In the genomic region with DNA sequence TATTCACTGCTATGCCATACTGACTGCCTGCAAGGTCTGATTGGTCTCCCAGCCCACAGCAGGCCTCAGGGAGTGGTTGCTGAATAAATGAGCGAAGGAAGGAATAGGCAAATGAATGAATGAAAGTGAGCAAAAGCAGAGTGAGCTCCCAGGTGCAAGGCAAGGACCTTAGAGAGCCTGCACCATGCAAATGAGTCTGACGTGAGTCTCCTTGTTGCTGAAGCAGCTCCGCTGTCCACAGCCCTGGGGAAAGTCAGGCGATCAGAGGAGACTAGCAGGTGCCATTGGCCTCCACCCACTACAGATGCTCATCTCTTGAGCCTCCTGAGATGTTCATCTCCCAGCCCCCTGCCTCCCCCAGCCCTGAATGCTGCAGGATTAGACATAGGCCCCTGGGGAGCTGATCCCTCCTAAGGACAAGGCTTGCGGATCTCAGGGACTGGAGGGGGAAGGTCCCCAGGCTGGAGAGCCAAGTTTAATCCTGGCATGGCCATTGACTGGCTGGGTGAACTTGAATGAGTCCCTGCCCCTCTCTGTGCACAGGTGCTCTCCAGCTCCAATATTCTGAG, we compare ENCODE assay signal across 24 cellular contexts. TPM values are rescaled to one million over a fixed set of nuclear protein-coding genes. Genes with fewer than 3 reads are reported as not detected.
DNase-seq lines count a peak whose midpoint lies in the region; ATAC-seq and TF ChIP-seq lines count a peak whose summit lies in the region.
"Had no signal": no experiment of that assay in that cellular context is flagged by ENCODE, and none has a peak within 500 bp of the region (broad histone marks: within the 10 kb centered on the region; RNA-seq: fewer than 3 reads in every experiment).

No MANE protein-coding gene starts in this region.

- POLR2A ChIA-PET in GM10248 (lab: Yijun Ruan, JAX): no interaction called here

- H3K27ac Mint-ChIP-seq in T-helper 2 cell treated with Interferon-gamma antibody and Interleukin-4, amounts not matched to agents 5 μg/mL and 100 μg/mL, for 36 hours: no peak overlapping the region
- H3K27ac Mint-ChIP-seq: activated CD4-positive, alpha-beta T cell treated with anti-CD3 and anti-CD28 coated beads, Interleukin-2, amount 10 ng/mL, durations not matched to agents 7 days and 5 days; activated naive CD8-positive, alpha-beta T cell had no signal

- H3K4me3 Mint-ChIP-seq in T-helper 2 cell treated with Interferon-gamma antibody and Interleukin-4, amounts not matched to agents 5 μg/mL and 100 μg/mL, for 36 hours: no peak overlapping the region
- H3K4me3 Mint-ChIP-seq: activated CD4-positive, alpha-beta T cell treated with anti-CD3 and anti-CD28 coated beads, Interleukin-2, amount 10 ng/mL, durations not matched to agents 7 days and 5 days; activated naive CD8-positive, alpha-beta T cell had no signal

- peaks cover 13% of the 10 kb centered on the region for H3K4me1 ChIP-seq in upper lobe of right lung
- H3K4me1 ChIP-seq: right lobe of liver had no signal

- CTCF ChIA-PET in GM10248 (lab: Yijun Ruan, JAX): no interaction called here

- H3K27ac ChIP-seq in WERI-Rb-1: peak overlapping the region; percentile 86
- no peak overlapping the region for H3K27ac ChIP-seq in upper lobe of right lung
- H3K27ac ChIP-seq: BLaER1 treated with 17β-estradiol and CSF1 and Interleukin-3, amounts not matched to agents 10 nM and 100 nM; lower lobe of right lung; right lobe of liver; testis had no signal

- intact Hi-C loops in upper lobe of right lung (cut with DNase I): no loop called here

- ATAC-seq in GM21619 (IDR thresholded peaks at IDR 0.05; ENCODE audit: unreplicated experiment) (peak; percentile 45), HG03558 (IDR thresholded peaks at IDR 0.05; ENCODE audit: extremely low read depth, unreplicated experiment) (peak; percentile 46), HG02623 (IDR thresholded peaks at IDR 0.05; ENCODE audit: unreplicated experiment) (no peak), GM18858 (IDR thresholded peaks at IDR 0.05; ENCODE audit: unreplicated experiment) (no peak), upper lobe of right lung (no peak)
- ATAC-seq: lower lobe of right lung, PC-3, right lobe of liver had no signal

- no peaks in the 10 kb centered on the region for H3K9me3 Mint-ChIP-seq in T-helper 2 cell treated with Interferon-gamma antibody and Interleukin-4, amounts not matched to agents 5 μg/mL and 100 μg/mL, for 36 hours
- H3K9me3 Mint-ChIP-seq: activated CD4-positive, alpha-beta T cell treated with anti-CD3 and anti-CD28 coated beads, Interleukin-2, amount 10 ng/mL, durations not matched to agents 7 days and 5 days had no signal

- H3K9me3 ChIP-seq in WERI-Rb-1 (ENCODE audit: severe bottlenecking) (no peaks in the 10 kb centered on the region), upper lobe of right lung (no peaks in the 10 kb centered on the region)
- H3K9me3 ChIP-seq: BLaER1 treated with 17β-estradiol and CSF1 and Interleukin-3, amounts not matched to agents 10 nM and 100 nM; lower lobe of right lung; right lobe of liver; testis had no signal

- peaks cover 29% of the 10 kb centered on the region for H3K4me1 Mint-ChIP-seq in T-helper 2 cell treated with Interferon-gamma antibody and Interleukin-4, amounts not matched to agents 5 μg/mL and 100 μg/mL, for 36 hours (ENCODE audit: low read depth)

- H3K27me3 ChIP-seq in WERI-Rb-1 (ENCODE audit: insufficient read depth, low read depth, severe bottlenecking): no peaks in the 10 kb centered on the region
- no peaks in the 10 kb centered on the region for H3K27me3 ChIP-seq in upper lobe of right lung
- H3K27me3 ChIP-seq: BLaER1 treated with 17β-estradiol and CSF1 and Interleukin-3, amounts not matched to agents 10 nM and 100 nM; right lobe of liver; testis had no signal

- DNase-seq in GM10248 (ENCODE audit: extremely low spot score): peak; percentile 60
- DNase-seq in WERI-Rb-1: peak; percentile 97
- DNase-seq in T-helper 2 cell treated with Interferon-gamma antibody and Interleukin-4, amounts not matched to agents 5 μg/mL and 100 μg/mL, for 36 hours (ENCODE audit: low spot score): no peak
- no peak for DNase-seq in upper lobe of right lung
- DNase-seq: activated CD4-positive, alpha-beta T cell treated with anti-CD3 and anti-CD28 coated beads, Interleukin-2, amount 10 ng/mL, durations not matched to agents 7 days and 5 days; Calu3; effector CD4-positive, alpha-beta T cell; foreskin melanocyte; lower lobe of right lung; NCI-H146; NCI-H2171; NCI-H774; occipital lobe; PC-3; right lobe of liver; stimulated activated CD4-positive, alpha-beta T cell treated with anti-CD3 and anti-CD28 coated beads, Interleukin-15, amount 100 ng/mL, for 24 hours; T-helper 1 cell; testis had no signal

- H3K36me3 ChIP-seq in WERI-Rb-1: no peaks in the 10 kb centered on the region
- H3K36me3 ChIP-seq in upper lobe of right lung: no peaks in the 10 kb centered on the region
- H3K36me3 ChIP-seq: BLaER1 treated with 17β-estradiol and CSF1 and Interleukin-3, amounts not matched to agents 10 nM and 100 nM; lower lobe of right lung; right lobe of liver had no signal

- no peak for TF ChIP-seq CTCF in GM10248 (IDR thresholded peaks at IDR 0.05; ENCODE audit: control extremely low read depth, extremely low read depth, low read depth, missing control alignments)
- no peak for TF ChIP-seq CTCF in WERI-Rb-1 (IDR thresholded peaks at IDR 0.05; ENCODE audit: low read depth, low read length)
- TF ChIP-seq CTCF in upper lobe of right lung (IDR thresholded peaks at IDR 0.05): no peak

- H3K36me3 Mint-ChIP-seq in T-helper 2 cell treated with Interferon-gamma antibody and Interleukin-4, amounts not matched to agents 5 μg/mL and 100 μg/mL, for 36 hours (ENCODE audit: low read depth): no peaks in the 10 kb centered on the region
- H3K36me3 Mint-ChIP-seq: activated naive CD8-positive, alpha-beta T cell had no signal

- H3K27me3 Mint-ChIP-seq in T-helper 2 cell treated with Interferon-gamma antibody and Interleukin-4, amounts not matched to agents 5 μg/mL and 100 μg/mL, for 36 hours (ENCODE audit: low read depth): no peaks in the 10 kb centered on the region
- H3K27me3 Mint-ChIP-seq: activated CD4-positive, alpha-beta T cell treated with anti-CD3 and anti-CD28 coated beads, Interleukin-2, amount 10 ng/mL, durations not matched to agents 7 days and 5 days; activated naive CD8-positive, alpha-beta T cell had no signal

- H3K4me3 ChIP-seq in WERI-Rb-1 (ENCODE audit: low read depth, low read length): no peak overlapping the region
- no peak overlapping the region for H3K4me3 ChIP-seq in upper lobe of right lung
- H3K4me3 ChIP-seq: BLaER1 treated with 17β-estradiol and CSF1 and Interleukin-3, amounts not matched to agents 10 nM and 100 nM; lower lobe of right lung; right lobe of liver; testis had no signal

RNA-seq across cellular contexts. Expression of gene GDPD5, which starts 22.1 kb away (rescaled TPM):
- total RNA-seq in upper lobe of right lung: 19.3 TPM

RNA-seq across cellular contexts. Expression of gene SERPINH1, which starts 58.4 kb away (rescaled TPM):
- 152 TPM for total RNA-seq in upper lobe of right lung

Comparison
In these comparisons a context has a peak if more than half of its experiments do, and no peak if none do; other contexts are left out.
1. DNase-seq: peak in GM10248 (single experiment) and WERI-Rb-1 (single experiment); none in T-helper 2 cell treated with Interferon-gamma antibody and Interleukin-4, amounts not matched to agents 5 μg/mL and 100 μg/mL, for 36 hours (single experiment) and upper lobe of right lung (single experiment).
2. ATAC-seq: peak in GM21619 (single experiment) and HG03558 (single experiment); none in HG02623 (single experiment), GM18858 (single experiment) and upper lobe of right lung (single experiment).